8 cellular contexts compared by ENCODE assay signal in the genomic region with DNA sequence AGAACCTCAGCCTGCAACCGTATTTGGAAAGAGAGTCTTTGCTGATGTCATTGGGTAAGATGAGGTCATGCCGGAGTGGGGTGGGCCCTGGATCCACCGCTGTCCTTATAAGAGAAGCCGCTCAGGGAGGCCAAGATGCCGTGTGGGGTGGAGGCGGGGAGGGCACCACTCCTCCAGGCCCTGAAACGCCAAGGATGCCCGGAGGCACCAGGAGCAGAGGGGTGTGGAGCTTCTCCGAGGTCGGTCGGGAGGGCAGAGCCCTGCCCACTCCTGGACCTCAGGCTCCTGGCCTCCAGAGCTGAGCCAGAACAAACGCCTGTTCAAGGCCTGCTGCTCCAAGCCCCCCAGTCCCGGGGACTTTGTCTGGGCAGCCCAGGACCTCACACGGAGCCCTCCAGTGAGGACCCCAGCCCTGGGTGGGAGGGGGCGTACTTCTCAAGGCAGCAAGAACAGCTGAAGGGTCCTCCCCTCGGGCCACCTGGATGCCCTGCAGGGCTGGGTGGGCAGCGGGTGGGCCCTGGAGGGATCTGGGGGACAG.
A peak's percentile ranks its signal among the peaks of the same experiment; 100 is the strongest.
DNase-seq lines count a peak whose midpoint lies in the region; ATAC-seq, FAIRE-seq and TF ChIP-seq lines count a peak whose summit lies in the region.

No MANE protein-coding gene starts in this region.

- peak; percentile 93 to 97 for DNase-seq in cardiac fibroblast (ENCODE audit: low read depth in 2 of 2)
- peak; percentile 85 for DNase-seq in islet precursor cell
- DNase-seq in OCI-M1 (lab: John Stamatoyannopoulos, UW), result no peak
- DNase-seq in NCI-H2171 treated with DMSO at 0.1 percent for 48 hours (lab: John Stamatoyannopoulos, UW), result no peak

- peak; percentile 6 for FAIRE-seq in G401.6 (lab: Jason Lieb, UNC)

- ATAC-seq in GM21360 (IDR thresholded peaks at IDR 0.05; ENCODE audit: unreplicated experiment) (no peak), HG02973 (IDR thresholded peaks at IDR 0.05; ENCODE audit: unreplicated experiment) (no peak)

- H3K27ac ChIP-seq in skin epidermis, result peak overlapping the region in 20 of 21 experiments; percentile 42 to 96 (median 79)

- H3K4me3 ChIP-seq in cardiac fibroblast (replicated peaks in 1 of 2; ENCODE audit: low read depth in 2 of 2, low read length in 2 of 2) (peak overlapping the region in 1 of 2 donors; percentile 36), skin epidermis (peak overlapping the region in 1 of 7 experiments; percentile 7)

- no peak for TF ChIP-seq CTCF in cardiac fibroblast (IDR thresholded peaks at IDR 0.05; ENCODE audit: low read depth, low read length)

Comparison
In these comparisons a context has a peak if more than half of its experiments do, and no peak if none do; other contexts are left out.
1. DNase-seq: peak in cardiac fibroblast (2 of 2) and islet precursor cell (single experiment); none in OCI-M1 (single experiment) and NCI-H2171 treated with DMSO at 0.1 percent for 48 hours (single experiment).